Comparison of ENCODE assay signal across 8 cellular contexts in genomic region chr2:42770288-42771131, GRCh38. TPM values are rescaled to one million over a fixed set of nuclear protein-coding genes. Genes with fewer than 3 reads are reported as not detected.
DNase-seq lines count a peak whose midpoint lies in the region; ATAC-seq and TF ChIP-seq lines count a peak whose summit lies in the region.

No MANE protein-coding gene starts in this region.

- ATAC-seq in HG03439 (IDR thresholded peaks at IDR 0.05; ENCODE audit: unreplicated experiment), result peak; percentile 55
- no peak for ATAC-seq in HG03045 (IDR thresholded peaks at IDR 0.05; ENCODE audit: unreplicated experiment)
- no peak for ATAC-seq in GM21526 (IDR thresholded peaks at IDR 0.05; ENCODE audit: low FRiP score, unreplicated experiment)

- no peaks in the 10 kb centered on the region for H3K9me3 ChIP-seq in fibroblast of lung (ENCODE audit: control insufficient read depth, insufficient read depth, low read depth, low read length)
- H3K9me3 ChIP-seq in osteoblast (ENCODE audit: low read depth, low read length), result no peaks in the 10 kb centered on the region

- H3K9ac ChIP-seq in fibroblast of lung (ENCODE audit: insufficient read depth, low read length), result no peak overlapping the region

- no peaks in the 10 kb centered on the region for H3K36me3 ChIP-seq in fibroblast of lung (ENCODE audit: control insufficient read depth, insufficient read depth, low read length)
- no peaks in the 10 kb centered on the region for H3K36me3 ChIP-seq in osteoblast (ENCODE audit: insufficient read depth, low read length)

- H2AFZ ChIP-seq in fibroblast of lung (ENCODE audit: low read length) (no peak overlapping the region), osteoblast (ENCODE audit: low read length) (no peak overlapping the region)

- H4K20me1 ChIP-seq in fibroblast of lung (ENCODE audit: control insufficient read depth, extremely low read depth, insufficient read depth, low read length) (no peaks in the 10 kb centered on the region), osteoblast (ENCODE audit: insufficient read depth, low read length) (no peaks in the 10 kb centered on the region)

- H3K27ac ChIP-seq in fibroblast of lung (ENCODE audit: insufficient read depth, low read length) (no peak overlapping the region), osteoblast (ENCODE audit: low read depth, low read length) (no peak overlapping the region)

- H3K4me3 ChIP-seq in fibroblast of lung (replicated peaks in 1 of 4; ENCODE audit: control extremely low read depth in 1 of 4, insufficient read depth in 1 of 4, low read depth in 3 of 4, low read length in 4 of 4) (no peak overlapping the region), osteoblast (ENCODE audit: insufficient read depth, low read length) (no peak overlapping the region)

- H3K27me3 ChIP-seq in fibroblast of lung (ENCODE audit: control insufficient read depth, insufficient read depth, low read length), result no peaks in the 10 kb centered on the region
- no peaks in the 10 kb centered on the region for H3K27me3 ChIP-seq in osteoblast (ENCODE audit: insufficient read depth, low read length)

- no peak overlapping the region for H3K4me2 ChIP-seq in fibroblast of lung (ENCODE audit: extremely low read depth, insufficient read depth, low read length)
- H3K4me2 ChIP-seq in osteoblast (ENCODE audit: insufficient read depth, low read length), result no peak overlapping the region

- TF ChIP-seq CTCF in fibroblast of lung (conservative IDR thresholded peaks at IDR 0.05 in 1 of 2, IDR thresholded peaks at IDR 0.05 in 1 of 2; ENCODE audit: low read depth in 1 of 2, low read length in 2 of 2) (peak; percentile 11 to 39), osteoblast (IDR thresholded peaks at IDR 0.05; ENCODE audit: extremely low read depth, low read depth, low read length) (peak; percentile 56)

- H3K79me2 ChIP-seq in fibroblast of lung (ENCODE audit: control insufficient read depth, insufficient read depth, low read length) (no peaks in the 10 kb centered on the region), osteoblast (ENCODE audit: insufficient read depth, low read length) (no peaks in the 10 kb centered on the region)

- peak; percentile 53 for DNase-seq in SIG-M5 treated with dmso at 0.1 percent for 504 hours (lab: John Stamatoyannopoulos, UW; ENCODE audit: unreplicated experiment)
- DNase-seq in SIG-M5 (lab: John Stamatoyannopoulos, UW), result no peak
- peak; percentile 56 for DNase-seq in RPMI8226
- DNase-seq in fibroblast of lung (ENCODE audit: low read depth in 2 of 2), result peak; percentile 29 to 49
- peak; percentile 94 for DNase-seq in osteoblast (ENCODE audit: insufficient read length, low spot score, missing footprints)

- no peaks in the 10 kb centered on the region for H3K4me1 ChIP-seq in fibroblast of lung (ENCODE audit: control insufficient read depth, extremely low read depth, insufficient read depth, low read length)
- no peaks in the 10 kb centered on the region for H3K4me1 ChIP-seq in osteoblast (ENCODE audit: insufficient read depth, low read length)

RNA-seq across cellular contexts. Expression of gene OXER1, which starts 6.6 kb away (rescaled TPM):
- 0.17 and 0.26 TPM in 2 replicates for total RNA-seq in fibroblast of lung
- polyA plus RNA-seq in fibroblast of lung, result 0.03 TPM in 1 of 2 replicates, not detected in the other
- polyA plus RNA-seq in fibroblast of lung (2012), result not detected in 2 replicates
- not detected in 2 replicates for polyA minus RNA-seq in fibroblast of lung (ENCODE audit: low replicate concordance)
- 0.29 TPM in 1 of 2 replicates, not detected in the other for total RNA-seq in osteoblast

RNA-seq across cellular contexts. Expression of gene HAAO, which starts 21.9 kb away (rescaled TPM):
- total RNA-seq in fibroblast of lung (2.8 and 4.1 TPM in 2 replicates), osteoblast (0.72 and 1.8 TPM in 2 replicates)
- polyA plus RNA-seq in fibroblast of lung, result 0.58 and 0.88 TPM in 2 replicates
- 1.0 and 1.2 TPM in 2 replicates for polyA plus RNA-seq in fibroblast of lung (2012)
- 2.9 TPM in 1 of 2 replicates, not detected in the other for polyA minus RNA-seq in fibroblast of lung (ENCODE audit: low replicate concordance)
